Comparison of ENCODE assay signal across 19 cellular contexts in the genomic region with DNA sequence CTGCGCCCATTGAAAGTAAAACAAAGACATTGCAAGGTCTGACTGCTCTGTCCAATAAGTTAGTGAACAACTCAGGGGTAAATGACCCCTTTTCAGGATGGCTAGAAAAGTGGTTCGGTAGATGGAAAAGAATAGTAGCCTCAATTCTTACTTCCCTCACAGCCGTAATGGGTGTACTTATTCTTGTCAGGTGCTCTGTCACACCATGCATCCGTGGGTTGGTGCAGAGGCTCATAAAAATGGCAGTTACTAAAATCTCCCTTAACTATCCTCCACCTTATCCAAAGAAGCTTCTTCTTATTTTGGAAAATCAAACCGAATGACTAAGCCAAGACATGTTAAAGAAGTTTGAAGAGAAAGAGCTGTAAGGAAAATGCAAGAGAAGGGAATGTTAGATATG. TPM values are rescaled to one million over a fixed set of nuclear protein-coding genes. Genes with fewer than 3 reads are reported as not detected.
A peak's percentile ranks its signal among the peaks of the same experiment; 100 is the strongest.
DNase-seq lines count a peak whose midpoint lies in the region; ATAC-seq, FAIRE-seq and TF ChIP-seq lines count a peak whose summit lies in the region.
"Had no signal": no experiment of that assay in that cellular context is flagged by ENCODE, and none has a peak within 500 bp of the region (broad histone marks: within the 10 kb centered on the region; RNA-seq: fewer than 3 reads in every experiment).

No MANE protein-coding gene starts in this region.

- no peaks in the 10 kb centered on the region for H3K27me3 Mint-ChIP-seq in MCF 10A (ENCODE audit: insufficient read depth, unreplicated experiment)
- H3K27me3 Mint-ChIP-seq in central memory CD8-positive, alpha-beta T cell, result no peaks in the 10 kb centered on the region
- H3K27me3 Mint-ChIP-seq in naive thymus-derived CD8-positive, alpha-beta T cell, result no peaks in the 10 kb centered on the region

- TF ChIP-seq CTCF in MCF 10A (IDR thresholded peaks at IDR 0.05; ENCODE audit: unreplicated experiment) (no peak), breast epithelium (IDR thresholded peaks at IDR 0.05) (no peak), keratinocyte (optimal IDR thresholded peaks at IDR 0.05 in 1 of 3, IDR thresholded peaks at IDR 0.05 in 1 of 3, conservative IDR thresholded peaks at IDR 0.05 in 1 of 3; ENCODE audit: extremely low read depth in 1 of 3, insufficient read depth in 2 of 3, low read length in 3 of 3) (no peak)

- H4K20me1 ChIP-seq in keratinocyte (ENCODE audit: control insufficient read depth, extremely low read depth, insufficient read depth, low read length), result no peaks in the 10 kb centered on the region
- H4K20me1 ChIP-seq: BLaER1 had no signal

- H3K4me1 Mint-ChIP-seq in MCF 10A (ENCODE audit: insufficient read depth, unreplicated experiment), result peaks cover 15% of the 10 kb centered on the region
- H3K4me1 Mint-ChIP-seq in central memory CD8-positive, alpha-beta T cell, result peaks cover 19% of the 10 kb centered on the region
- peaks cover 0 to 22% (median 13%) of the 10 kb centered on the region in 4 donors for H3K4me1 Mint-ChIP-seq in naive thymus-derived CD8-positive, alpha-beta T cell

- H3K27ac ChIP-seq in breast epithelium (no peak overlapping the region), keratinocyte (ENCODE audit: control insufficient read depth, insufficient read depth, low read length) (peak overlapping the region; percentile 50)
- H3K27ac ChIP-seq: 22Rv1, BLaER1 had no signal

- H3K9me3 ChIP-seq in breast epithelium (no peaks in the 10 kb centered on the region), keratinocyte (ENCODE audit: control insufficient read depth, low read depth, low read length) (peaks cover 10% of the 10 kb centered on the region)

- no peaks in the 10 kb centered on the region for H3K4me1 ChIP-seq in breast epithelium
- peaks cover 7% of the 10 kb centered on the region for H3K4me1 ChIP-seq in keratinocyte (ENCODE audit: control insufficient read depth, extremely low read depth, insufficient read depth, low read length)
- H3K4me1 ChIP-seq: BLaER1 had no signal

- no peaks in the 10 kb centered on the region for H3K9me1 ChIP-seq in keratinocyte (ENCODE audit: control insufficient read depth, extremely low read depth, insufficient read depth, low read length)

- TF ChIP-seq POLR2A in breast epithelium (IDR thresholded peaks at IDR 0.05), result no peak

- ATAC-seq in central memory CD8-positive, alpha-beta T cell (replicated peaks; ENCODE audit: extremely low read depth, poor library complexity, severe bottlenecking), result no peak
- ATAC-seq in naive thymus-derived CD8-positive, alpha-beta T cell, result no peak
- ATAC-seq: GM23338 had no signal

- peaks cover 26% of the 10 kb centered on the region for H3K36me3 Mint-ChIP-seq in MCF 10A (ENCODE audit: insufficient read depth, unreplicated experiment)
- H3K36me3 Mint-ChIP-seq in central memory CD8-positive, alpha-beta T cell (ENCODE audit: insufficient read depth), result peaks cover 3% of the 10 kb centered on the region
- H3K36me3 Mint-ChIP-seq in naive thymus-derived CD8-positive, alpha-beta T cell, result peaks cover 10 to 69% (median 41%) of the 10 kb centered on the region in 3 donors

- H3K4me3 Mint-ChIP-seq in MCF 10A (ENCODE audit: unreplicated experiment), result no peak overlapping the region
- H3K4me3 Mint-ChIP-seq in central memory CD8-positive, alpha-beta T cell, result no peak overlapping the region
- no peak overlapping the region for H3K4me3 Mint-ChIP-seq in naive thymus-derived CD8-positive, alpha-beta T cell
- H3K4me3 Mint-ChIP-seq: GM23338 had no signal

- H3K4me2 ChIP-seq in keratinocyte (ENCODE audit: control insufficient read depth, extremely low read depth, insufficient read depth, low read depth, low read length), result no peak overlapping the region
- H3K4me2 ChIP-seq: BLaER1, GM23338 had no signal

- dilution Hi-C loops in keratinocyte (cut with MboI; ENCODE audit: extremely low pct_ligation_motif_present, low sequenced_read_pairs), result no loop called here

- H3K36me3 ChIP-seq in breast epithelium, result no peaks in the 10 kb centered on the region
- peaks cover 2 to 9% of the 10 kb centered on the region in 2 experiments for H3K36me3 ChIP-seq in keratinocyte (ENCODE audit: control insufficient read depth in 2 of 2, extremely low read depth in 1 of 2, insufficient read depth in 2 of 2, low read length in 2 of 2)

- intact Hi-C loops in MCF 10A (cut with micrococcal nuclease) (no loop called here), breast epithelium (cut with DNase I; ENCODE audit: low total_unique reads) (no loop called here)

- H3K4me3 ChIP-seq in breast epithelium (no peak overlapping the region), keratinocyte (ENCODE audit: control insufficient read depth in 2 of 3, extremely low read depth in 1 of 3, insufficient read depth in 2 of 3, low read depth in 1 of 3, low read length in 3 of 3) (no peak overlapping the region)
- H3K4me3 ChIP-seq: BLaER1, GM23338 had no signal

- peak overlapping the region; percentile 21 for H3K27ac Mint-ChIP-seq in MCF 10A (ENCODE audit: low read depth, unreplicated experiment)
- peak overlapping the region; percentile 56 for H3K27ac Mint-ChIP-seq in central memory CD8-positive, alpha-beta T cell (ENCODE audit: low read depth)
- H3K27ac Mint-ChIP-seq in naive thymus-derived CD8-positive, alpha-beta T cell, result no peak overlapping the region
- H3K27ac Mint-ChIP-seq: GM23338 had no signal

- no peak for DNase-seq in MCF 10A (ENCODE audit: unreplicated experiment)
- DNase-seq in breast epithelium (ENCODE audit: low spot score in 2 of 2), result no peak
- DNase-seq in central memory CD8-positive, alpha-beta T cell (ENCODE audit: low spot score in 2 of 2), result no peak
- no peak for DNase-seq in keratinocyte (ENCODE audit: low read depth, low spot score)
- no peak for DNase-seq in naive thymus-derived CD8-positive, alpha-beta T cell
- DNase-seq in NCI-H524 (lab: John Stamatoyannopoulos, UW), result no peak
- DNase-seq in glomerular visceral epithelial cell (ENCODE audit: extremely low spot score), result no peak
- DNase-seq in UCSD-AML1 (lab: John Stamatoyannopoulos, UW; ENCODE audit: unreplicated experiment), result no peak
- DNase-seq: AML-193, DMS153, DMS79 treated with DMSO at 0.1 percent for 48 hours, EL, H7 had no signal

- no peak overlapping the region for H3K9ac ChIP-seq in keratinocyte (ENCODE audit: control insufficient read depth, extremely low read depth, insufficient read depth, low read length)
- H3K9ac ChIP-seq: BLaER1 had no signal

- POLR2A ChIA-PET in MCF 10A (lab: Yijun Ruan, JAX), result interaction anchor here (0.7 to 1.6 kb wide), 3 partner anchors 12 to 64 kb away, joined by 3 to 6 read pairs (median 3); no protein-coding TSS in a partner anchor
- POLR2A ChIA-PET in naive thymus-derived CD8-positive, alpha-beta T cell (lab: Charles Lee), result no interaction called here

- FAIRE-seq in keratinocyte (lab: Jason Lieb, UNC), result no peak
- FAIRE-seq: D721Med, G401.6, GM12892 had no signal

- peaks cover 23% of the 10 kb centered on the region for H3K79me2 ChIP-seq in keratinocyte (ENCODE audit: control insufficient read depth, insufficient read depth, low read length)

- no peaks in the 10 kb centered on the region for H3K9me3 Mint-ChIP-seq in MCF 10A (ENCODE audit: unreplicated experiment)
- H3K9me3 Mint-ChIP-seq in central memory CD8-positive, alpha-beta T cell, result no peaks in the 10 kb centered on the region
- H3K9me3 Mint-ChIP-seq in naive thymus-derived CD8-positive, alpha-beta T cell, result peaks cover 0 to 35% (median 0%) of the 10 kb centered on the region in 9 donors

- no peak overlapping the region for H2AFZ ChIP-seq in keratinocyte (ENCODE audit: control insufficient read depth, low read length)
- H2AFZ ChIP-seq: GM23338 had no signal

- BruUV-seq in MCF 10A (replicated peaks; lab: Mats Ljungman, UMichigan), result TSS peak; percentile 36

- CTCF ChIA-PET in MCF 10A (lab: Yijun Ruan, JAX), result interaction anchor here (0.6 to 1.8 kb wide), 4 partner anchors 19 to 461 kb away, joined by 3 to 7 read pairs (median 4); no protein-coding TSS in a partner anchor

- no peaks in the 10 kb centered on the region for H3K27me3 ChIP-seq in breast epithelium
- H3K27me3 ChIP-seq in keratinocyte (ENCODE audit: control insufficient read depth, extremely low read depth, insufficient read depth, low read length), result no peaks in the 10 kb centered on the region
- H3K27me3 ChIP-seq: BLaER1 had no signal

RNA-seq across cellular contexts. Expression of gene ZNF83, which starts 31.4 kb away (rescaled TPM):
- 58.9 and 102 TPM in 2 replicates for total RNA-seq in MCF 10A (2022)
- total RNA-seq in breast epithelium, result 100 to 1,000 TPM in 1 of 3 donors, 10 to 100 TPM in 2; 61.0 to 120 (median 71.8) TPM
- polyA plus RNA-seq in keratinocyte, result 18.3 to 67.3 TPM (median 47.3 TPM) in 3 replicates
- polyA plus RNA-seq in keratinocyte (2011; ENCODE audit: low read depth), result 80.4 TPM
- 9.0 and 22.6 TPM in 2 replicates for polyA plus RNA-seq in keratinocyte (2011; cell fraction: cytosol; rRNA removed)
- 188 and 216 TPM in 2 replicates for polyA plus RNA-seq in keratinocyte (2011; cell fraction: nucleus; rRNA removed)
- 13.9 and 87.3 TPM in 2 replicates for polyA plus RNA-seq in keratinocyte (2012; ENCODE audit: low replicate concordance)
- polyA minus RNA-seq in keratinocyte, result 6.0 to 46.1 TPM (median 37.9 TPM) in 3 replicates
- polyA minus RNA-seq in keratinocyte (2011; cell fraction: cytosol; rRNA and poly(A)+ RNA removed), result 8.8 TPM
- 53.8 and 94.5 TPM in 2 replicates for polyA minus RNA-seq in keratinocyte (2011; cell fraction: nucleus; rRNA and poly(A)+ RNA removed)
- 100 to 1,000 TPM; 112 to 113 TPM for total RNA-seq in naive thymus-derived CD8-positive, alpha-beta T cell
- polyA plus RNA-seq in naive thymus-derived CD8-positive, alpha-beta T cell, result 10 to 100 TPM; 10.9 to 18.3 (median 13.8) TPM

Comparison
In these comparisons a context has a peak if more than half of its experiments do, and no peak if none do; other contexts are left out.
1. H3K27ac Mint-ChIP-seq: peak in MCF 10A (single experiment) and central memory CD8-positive, alpha-beta T cell (single experiment); none in naive thymus-derived CD8-positive, alpha-beta T cell (0 of 10).